Comparison of ENCODE assay signal across 8 cellular contexts in the genomic region with DNA sequence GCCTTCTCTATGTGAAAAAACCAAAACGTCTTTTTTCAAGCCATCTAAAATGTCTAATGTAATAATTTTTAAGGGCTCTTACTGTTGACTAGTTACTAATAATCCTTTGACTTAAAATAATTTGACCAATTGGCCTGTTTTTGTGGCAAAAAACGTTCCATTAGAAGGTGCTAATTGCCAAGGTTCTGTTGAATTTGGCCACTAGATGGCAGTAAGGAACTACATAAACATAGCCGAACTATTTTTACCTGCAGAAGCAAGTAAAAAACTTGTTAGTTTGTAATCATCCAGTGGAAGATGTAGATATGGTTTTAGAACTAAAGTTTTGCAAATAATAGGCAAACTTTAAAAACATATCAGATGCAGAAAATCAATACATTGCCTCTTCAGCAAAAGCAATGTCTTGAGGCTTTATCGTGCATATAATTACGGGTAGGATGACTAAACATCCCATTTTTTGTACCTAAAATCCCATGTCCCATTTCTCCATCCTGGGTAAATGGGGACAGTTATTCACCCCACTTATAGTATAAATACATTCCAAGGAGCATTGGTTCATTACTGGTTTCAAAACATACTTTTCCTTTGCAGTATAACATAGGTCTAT. TPM values are rescaled to one million over a fixed set of nuclear protein-coding genes. Genes with fewer than 3 reads are reported as not detected.
DNase-seq lines count a peak whose midpoint lies in the region; ATAC-seq and TF ChIP-seq lines count a peak whose summit lies in the region.

No MANE protein-coding gene starts in this region.

- H3K4me1 ChIP-seq in testis, result no peaks in the 10 kb centered on the region

- H3K27me3 ChIP-seq in testis, result no peaks in the 10 kb centered on the region

- WGBS in testis, 2 donors, result 38 to 43% methylated on average over 5 of the region's 5 CpGs

- CTCF ChIA-PET in GM10248 (lab: Yijun Ruan, JAX), result interaction anchor here (1.0 to 1.5 kb wide), 3 partner anchors 184 to 417 kb away, joined by 3 read pairs; no protein-coding TSS in a partner anchor

- DNase-seq in AML-193 (lab: John Stamatoyannopoulos, UW) (peak; percentile 46 to 48), GM10248 (ENCODE audit: extremely low spot score) (peak; percentile 52), NCI-H128 (lab: John Stamatoyannopoulos, UW; ENCODE audit: unreplicated experiment) (peak; percentile 5), amniotic epithelial cell (ENCODE audit: low read depth) (peak; percentile 65), iPS DF 4.7 (ENCODE audit: extremely low read depth, low spot score) (peak; percentile 44), testis (peak; percentile 41), NCI-H446 treated with DMSO at 0.1 percent for 48 hours (lab: John Stamatoyannopoulos, UW) (no peak)

- POLR2A ChIA-PET in GM10248 (lab: Yijun Ruan, JAX), result no interaction called here

- TF ChIP-seq CTCF in GM10248 (IDR thresholded peaks at IDR 0.05; ENCODE audit: control extremely low read depth, extremely low read depth, low read depth, missing control alignments) (peak; percentile 71), testis (IDR thresholded peaks at IDR 0.05) (peak; percentile 73 to 86 (median 74))

- no peaks in the 10 kb centered on the region for H3K36me3 ChIP-seq in testis (ENCODE audit: low read depth, missing control alignments)

- TF ChIP-seq POLR2A in testis (IDR thresholded peaks at IDR 0.05), result no peak

- no peak for ATAC-seq in GM21423 (IDR thresholded peaks at IDR 0.05; ENCODE audit: unreplicated experiment)

- intact Hi-C loops in testis (cut with DNase I; ENCODE audit: low total_unique reads), result loop anchor here (10.0 kb wide), 1 partner anchor 239 kb away; no protein-coding TSS in a partner anchor

- no peak overlapping the region for H3K27ac ChIP-seq in testis

- no peak overlapping the region for H3K4me3 ChIP-seq in testis

- no peaks in the 10 kb centered on the region for H3K9me3 ChIP-seq in testis

RNA-seq across cellular contexts. Expression of gene PROM1, which starts 57.6 kb away (rescaled TPM):
- 10 to 100 TPM; 24.5 to 25.4 TPM for total RNA-seq in testis
- 32.9 TPM for polyA plus RNA-seq in testis (ENCODE audit: insufficient read depth, low read depth, low replicate concordance)
